ENCODE assay signal across 1 cellular context in the genomic region with DNA sequence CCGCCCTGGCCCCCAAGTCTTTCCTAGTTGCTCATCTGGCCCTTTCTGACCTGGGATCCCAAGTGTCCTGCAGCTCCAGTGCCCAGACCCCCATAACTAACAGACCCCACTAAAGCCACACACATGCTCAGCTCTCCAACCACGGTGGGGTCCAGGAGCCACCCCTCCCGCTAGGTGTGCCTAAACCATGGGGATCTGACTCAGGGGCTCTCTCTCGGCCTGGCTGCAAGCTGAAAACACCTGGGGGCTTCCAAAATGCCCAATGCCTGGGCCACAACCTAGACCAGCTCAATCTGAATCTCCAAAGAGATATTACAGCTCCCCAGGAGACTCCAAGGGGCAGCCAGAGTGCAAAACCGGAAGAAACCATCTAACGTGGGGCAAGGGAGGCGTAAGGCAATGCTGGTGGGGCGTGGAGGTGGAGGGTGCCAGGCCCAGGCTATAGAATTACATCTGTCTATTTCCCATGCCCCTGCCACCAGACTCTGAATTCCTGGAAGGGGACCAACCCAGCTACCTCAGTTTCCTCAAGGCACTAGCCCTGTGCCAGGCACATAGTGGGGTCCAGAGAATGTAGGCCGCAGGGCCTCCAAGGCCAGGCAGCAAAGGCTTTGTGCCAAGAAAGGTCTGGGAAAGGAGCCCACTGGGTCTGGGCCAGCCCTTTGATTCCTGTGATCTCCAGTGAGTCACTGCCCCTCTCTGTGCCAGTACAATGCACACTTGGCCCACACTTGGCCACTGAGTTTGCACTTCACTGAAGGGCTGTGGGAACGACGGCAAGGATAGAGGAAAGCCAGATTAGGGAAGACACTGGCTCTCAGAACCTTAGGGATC.
TF ChIP-seq lines count a peak whose summit lies in the region.

No MANE protein-coding gene starts in this region.

TF ChIP-seq in SK-N-SH, 30 proteins besides CTCF, POLR2A, EP300 and RAD21 (continued from another document):
- TF ChIP-seq, protein P1, sequence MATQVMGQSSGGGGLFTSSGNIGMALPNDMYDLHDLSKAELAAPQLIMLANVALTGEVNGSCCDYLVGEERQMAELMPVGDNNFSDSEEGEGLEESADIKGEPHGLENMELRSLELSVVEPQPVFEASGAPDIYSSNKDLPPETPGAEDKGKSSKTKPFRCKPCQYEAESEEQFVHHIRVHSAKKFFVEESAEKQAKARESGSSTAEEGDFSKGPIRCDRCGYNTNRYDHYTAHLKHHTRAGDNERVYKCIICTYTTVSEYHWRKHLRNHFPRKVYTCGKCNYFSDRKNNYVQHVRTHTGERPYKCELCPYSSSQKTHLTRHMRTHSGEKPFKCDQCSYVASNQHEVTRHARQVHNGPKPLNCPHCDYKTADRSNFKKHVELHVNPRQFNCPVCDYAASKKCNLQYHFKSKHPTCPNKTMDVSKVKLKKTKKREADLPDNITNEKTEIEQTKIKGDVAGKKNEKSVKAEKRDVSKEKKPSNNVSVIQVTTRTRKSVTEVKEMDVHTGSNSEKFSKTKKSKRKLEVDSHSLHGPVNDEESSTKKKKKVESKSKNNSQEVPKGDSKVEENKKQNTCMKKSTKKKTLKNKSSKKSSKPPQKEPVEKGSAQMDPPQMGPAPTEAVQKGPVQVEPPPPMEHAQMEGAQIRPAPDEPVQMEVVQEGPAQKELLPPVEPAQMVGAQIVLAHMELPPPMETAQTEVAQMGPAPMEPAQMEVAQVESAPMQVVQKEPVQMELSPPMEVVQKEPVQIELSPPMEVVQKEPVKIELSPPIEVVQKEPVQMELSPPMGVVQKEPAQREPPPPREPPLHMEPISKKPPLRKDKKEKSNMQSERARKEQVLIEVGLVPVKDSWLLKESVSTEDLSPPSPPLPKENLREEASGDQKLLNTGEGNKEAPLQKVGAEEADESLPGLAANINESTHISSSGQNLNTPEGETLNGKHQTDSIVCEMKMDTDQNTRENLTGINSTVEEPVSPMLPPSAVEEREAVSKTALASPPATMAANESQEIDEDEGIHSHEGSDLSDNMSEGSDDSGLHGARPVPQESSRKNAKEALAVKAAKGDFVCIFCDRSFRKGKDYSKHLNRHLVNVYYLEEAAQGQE (IDR thresholded peaks at IDR 0.05; ENCODE audit: low read depth, low read length), result no peak
- TF ChIP-seq RCOR1 (IDR thresholded peaks at IDR 0.05; ENCODE audit: low read length) (no peak), EZH2phosphoT487 (IDR thresholded peaks at IDR 0.05; ENCODE audit: borderline replicate concordance, low read depth) (no peak), FOXM1 (IDR thresholded peaks at IDR 0.05; ENCODE audit: low read depth) (no peak), GABPA (IDR thresholded peaks at IDR 0.05; ENCODE audit: low read depth) (no peak), MEF2A (IDR thresholded peaks at IDR 0.05; ENCODE audit: borderline replicate concordance, low read depth) (no peak), SMC3 (IDR thresholded peaks at IDR 0.05; ENCODE audit: low read depth, low read length) (no peak), SIN3A (IDR thresholded peaks at IDR 0.05; ENCODE audit: borderline replicate concordance, low read depth, low read length) (peak; percentile 82; the same call in 1 of the 2 replicates), NRF1 (IDR thresholded peaks at IDR 0.05; ENCODE audit: low read depth, low read length) (no peak), YY1 (IDR thresholded peaks at IDR 0.05; ENCODE audit: low read depth) (no peak), RFX5 (IDR thresholded peaks at IDR 0.05; ENCODE audit: low read length) (no peak), GATA2 (CRISPR knock-in tag; IDR thresholded peaks at IDR 0.05) (no peak), FOXJ3 (CRISPR knock-in tag; IDR thresholded peaks at IDR 0.05) (no peak), MXI1 (IDR thresholded peaks at IDR 0.05; ENCODE audit: low read depth, low read length) (no peak), POLR2AphosphoS5 (IDR thresholded peaks at IDR 0.05; ENCODE audit: low read depth, low read length) (peak; percentile 65)
- TF ChIP-seq, protein P2, sequence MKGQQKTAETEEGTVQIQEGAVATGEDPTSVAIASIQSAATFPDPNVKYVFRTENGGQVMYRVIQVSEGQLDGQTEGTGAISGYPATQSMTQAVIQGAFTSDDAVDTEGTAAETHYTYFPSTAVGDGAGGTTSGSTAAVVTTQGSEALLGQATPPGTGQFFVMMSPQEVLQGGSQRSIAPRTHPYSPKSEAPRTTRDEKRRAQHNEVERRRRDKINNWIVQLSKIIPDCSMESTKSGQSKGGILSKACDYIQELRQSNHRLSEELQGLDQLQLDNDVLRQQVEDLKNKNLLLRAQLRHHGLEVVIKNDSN (IDR thresholded peaks at IDR 0.05; ENCODE audit: borderline replicate concordance, low read depth), result no peak
- TF ChIP-seq, protein P3, sequence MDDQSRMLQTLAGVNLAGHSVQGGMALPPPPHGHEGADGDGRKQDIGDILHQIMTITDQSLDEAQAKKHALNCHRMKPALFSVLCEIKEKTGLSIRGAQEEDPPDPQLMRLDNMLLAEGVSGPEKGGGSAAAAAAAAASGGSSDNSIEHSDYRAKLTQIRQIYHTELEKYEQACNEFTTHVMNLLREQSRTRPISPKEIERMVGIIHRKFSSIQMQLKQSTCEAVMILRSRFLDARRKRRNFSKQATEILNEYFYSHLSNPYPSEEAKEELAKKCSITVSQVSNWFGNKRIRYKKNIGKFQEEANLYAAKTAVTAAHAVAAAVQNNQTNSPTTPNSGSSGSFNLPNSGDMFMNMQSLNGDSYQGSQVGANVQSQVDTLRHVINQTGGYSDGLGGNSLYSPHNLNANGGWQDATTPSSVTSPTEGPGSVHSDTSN (IDR thresholded peaks at IDR 0.05), result peak; percentile 28; the same call in 1 of the 2 replicates
- TF ChIP-seq, protein P4, sequence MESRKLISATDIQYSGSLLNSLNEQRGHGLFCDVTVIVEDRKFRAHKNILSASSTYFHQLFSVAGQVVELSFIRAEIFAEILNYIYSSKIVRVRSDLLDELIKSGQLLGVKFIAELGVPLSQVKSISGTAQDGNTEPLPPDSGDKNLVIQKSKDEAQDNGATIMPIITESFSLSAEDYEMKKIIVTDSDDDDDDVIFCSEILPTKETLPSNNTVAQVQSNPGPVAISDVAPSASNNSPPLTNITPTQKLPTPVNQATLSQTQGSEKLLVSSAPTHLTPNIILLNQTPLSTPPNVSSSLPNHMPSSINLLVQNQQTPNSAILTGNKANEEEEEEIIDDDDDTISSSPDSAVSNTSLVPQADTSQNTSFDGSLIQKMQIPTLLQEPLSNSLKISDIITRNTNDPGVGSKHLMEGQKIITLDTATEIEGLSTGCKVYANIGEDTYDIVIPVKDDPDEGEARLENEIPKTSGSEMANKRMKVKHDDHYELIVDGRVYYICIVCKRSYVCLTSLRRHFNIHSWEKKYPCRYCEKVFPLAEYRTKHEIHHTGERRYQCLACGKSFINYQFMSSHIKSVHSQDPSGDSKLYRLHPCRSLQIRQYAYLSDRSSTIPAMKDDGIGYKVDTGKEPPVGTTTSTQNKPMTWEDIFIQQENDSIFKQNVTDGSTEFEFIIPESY (IDR thresholded peaks at IDR 0.05; ENCODE audit: borderline replicate concordance, low read depth), result no peak
- TF ChIP-seq, protein P5, sequence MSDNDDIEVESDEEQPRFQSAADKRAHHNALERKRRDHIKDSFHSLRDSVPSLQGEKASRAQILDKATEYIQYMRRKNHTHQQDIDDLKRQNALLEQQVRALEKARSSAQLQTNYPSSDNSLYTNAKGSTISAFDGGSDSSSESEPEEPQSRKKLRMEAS (IDR thresholded peaks at IDR 0.05; ENCODE audit: low read depth), result peak; percentile 76
- TF ChIP-seq, protein P6, sequence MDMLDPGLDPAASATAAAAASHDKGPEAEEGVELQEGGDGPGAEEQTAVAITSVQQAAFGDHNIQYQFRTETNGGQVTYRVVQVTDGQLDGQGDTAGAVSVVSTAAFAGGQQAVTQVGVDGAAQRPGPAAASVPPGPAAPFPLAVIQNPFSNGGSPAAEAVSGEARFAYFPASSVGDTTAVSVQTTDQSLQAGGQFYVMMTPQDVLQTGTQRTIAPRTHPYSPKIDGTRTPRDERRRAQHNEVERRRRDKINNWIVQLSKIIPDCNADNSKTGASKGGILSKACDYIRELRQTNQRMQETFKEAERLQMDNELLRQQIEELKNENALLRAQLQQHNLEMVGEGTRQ (IDR thresholded peaks at IDR 0.05; ENCODE audit: borderline replicate concordance, low read depth, low read length), result no peak
